Comparison of ENCODE assay signal across 9 cellular contexts in genomic region chr2:196176142-196176738, GRCh38. TPM values are rescaled to one million over a fixed set of nuclear protein-coding genes. Genes with fewer than 3 reads are reported as not detected.
DNase-seq lines count a peak whose midpoint lies in the region; ATAC-seq and TF ChIP-seq lines count a peak whose summit lies in the region.
"Had no signal": no experiment of that assay in that cellular context is flagged by ENCODE, and none has a peak within 500 bp of the region (broad histone marks: within the 10 kb centered on the region; RNA-seq: fewer than 3 reads in every experiment).

No MANE protein-coding gene starts in this region.

- H3K9me2 ChIP-seq in Karpas-422 (replicated peaks; ENCODE audit: insufficient read depth, low read length): no peaks in the 10 kb centered on the region

- peak; percentile 67 for ATAC-seq in GM21526 (IDR thresholded peaks at IDR 0.05; ENCODE audit: low FRiP score, unreplicated experiment)

- no peak for TF ChIP-seq CTCF in nephron progenitor cell (IDR thresholded peaks at IDR 0.05)

- no peak overlapping the region for H2AFZ ChIP-seq in Karpas-422 (ENCODE audit: low read length)

- no peak overlapping the region for H3K4me3 ChIP-seq in BLaER1 treated with 17β-estradiol and CSF1 and Interleukin-3, amounts not matched to agents 10 nM and 100 nM
- peak overlapping the region; percentile 72 for H3K4me3 ChIP-seq in Karpas-422 (ENCODE audit: low read length)

- no peaks in the 10 kb centered on the region for H3K36me3 Mint-ChIP-seq in nephron progenitor cell (ENCODE audit: low read depth)

- no peaks in the 10 kb centered on the region for H3K36me3 ChIP-seq in BLaER1 treated with 17β-estradiol and CSF1 and Interleukin-3, amounts not matched to agents 10 nM and 100 nM
- H3K36me3 ChIP-seq in Karpas-422 (ENCODE audit: insufficient read depth, low read length): peaks cover 19% of the 10 kb centered on the region; the same call in 1 of the 2 replicates

- peak; percentile 98 for DNase-seq in Karpas-422
- DNase-seq in activated gamma-delta T cell (lab: John Stamatoyannopoulos, UW): peak; percentile 74
- peak; percentile 65 to 69 for DNase-seq in stimulated activated CD8-positive, alpha-beta memory T cell treated with anti-CD3 and anti-CD28 coated beads, Interleukin-2, amount 100 ng/mL, for 48 hours (ENCODE audit: low read depth in 2 of 2)
- no peak for DNase-seq in nephron progenitor cell
- DNase-seq in dermis blood vessel endothelial cell: no peak
- DNase-seq in NCI-H748 treated with DMSO at 0.1 percent for 48 hours (lab: John Stamatoyannopoulos, UW): no peak

- no peaks in the 10 kb centered on the region for H3K9me3 Mint-ChIP-seq in nephron progenitor cell

- peaks cover under 1 to 1% (median under 1%) of the 10 kb centered on the region in 11 experiments; a peak in 16 of 22 replicates for H4K20me1 ChIP-seq in BLaER1 treated with 17β-estradiol and CSF1 and Interleukin-3, amounts not matched to agents 10 nM and 100 nM
- peaks cover 11% of the 10 kb centered on the region; the same call in 1 of the 2 replicates for H4K20me1 ChIP-seq in Karpas-422 (ENCODE audit: insufficient read depth, low read depth, low read length)

- no peak overlapping the region for H3K27ac Mint-ChIP-seq in nephron progenitor cell

- H3K4me1 ChIP-seq in BLaER1 treated with 17β-estradiol and CSF1 and Interleukin-3, amounts not matched to agents 10 nM and 100 nM: peaks cover 38 to 69% (median 56%) of the 10 kb centered on the region in 10 experiments
- peaks cover 70% of the 10 kb centered on the region for H3K4me1 ChIP-seq in Karpas-422 (ENCODE audit: low read length)

- H3K4me3 Mint-ChIP-seq in nephron progenitor cell: no peak overlapping the region

- peak overlapping the region in 8 of 11 experiments; percentile 0 to 71 (median 58); a peak in 13 of 22 replicates for H3K27ac ChIP-seq in BLaER1 treated with 17β-estradiol and CSF1 and Interleukin-3, amounts not matched to agents 10 nM and 100 nM
- H3K27ac ChIP-seq in Karpas-422 (ENCODE audit: low read length): peak overlapping the region; percentile 99
- H3K27ac ChIP-seq: VCaP had no signal

- peak overlapping the region; percentile 42 to 85 (median 75) for H3K4me2 ChIP-seq in BLaER1 treated with 17β-estradiol and CSF1 and Interleukin-3, amounts not matched to agents 10 nM and 100 nM
- peak overlapping the region; percentile 86 for H3K4me2 ChIP-seq in Karpas-422 (ENCODE audit: low read depth, low read length, poor library complexity, severe bottlenecking)

- peaks cover 25% of the 10 kb centered on the region for H3K27me3 Mint-ChIP-seq in nephron progenitor cell (ENCODE audit: low read depth, poor library complexity)

- no peaks in the 10 kb centered on the region for H3K27me3 ChIP-seq in BLaER1 treated with 17β-estradiol and CSF1 and Interleukin-3, amounts not matched to agents 10 nM and 100 nM
- no peaks in the 10 kb centered on the region for H3K27me3 ChIP-seq in Karpas-422 (ENCODE audit: low read length)

- no peaks in the 10 kb centered on the region for H3K9me3 ChIP-seq in BLaER1 treated with 17β-estradiol and CSF1 and Interleukin-3, amounts not matched to agents 10 nM and 100 nM (replicated peaks in 1 of 11)
- H3K9me3 ChIP-seq in Karpas-422 (ENCODE audit: low read length): no peaks in the 10 kb centered on the region

- no peaks in the 10 kb centered on the region for H3K4me1 Mint-ChIP-seq in nephron progenitor cell

- H3K9ac ChIP-seq in BLaER1 treated with 17β-estradiol and CSF1 and Interleukin-3, amounts not matched to agents 10 nM and 100 nM: peak overlapping the region in 6 of 11 experiments; percentile 4 to 52 (median 29); a peak in 9 of 22 replicates
- peak overlapping the region; percentile 84 for H3K9ac ChIP-seq in Karpas-422 (ENCODE audit: low read length)

- H3K79me2 ChIP-seq in Karpas-422 (ENCODE audit: low read length): peaks cover 45% of the 10 kb centered on the region

RNA-seq across cellular contexts. Expression of gene STK17B, which starts 4.9 kb away (rescaled TPM):
- total RNA-seq in Karpas-422 (2014; rRNA removed; shearing (Covaris generic); ENCODE audit: low replicate concordance): 224 and 353 TPM in 2 replicates
- total RNA-seq in dermis blood vessel endothelial cell: 12.3 and 19.7 TPM in 2 replicates

Comparison
In these comparisons a context has a peak if more than half of its experiments do, and no peak if none do; other contexts are left out.
1. DNase-seq: peak in Karpas-422 (single experiment), activated gamma-delta T cell (single experiment) and stimulated activated CD8-positive, alpha-beta memory T cell treated with anti-CD3 and anti-CD28 coated beads, Interleukin-2, amount 100 ng/mL, for 48 hours (2 of 2); none in nephron progenitor cell (single experiment), dermis blood vessel endothelial cell (single experiment) and NCI-H748 treated with DMSO at 0.1 percent for 48 hours (single experiment).
2. RNA of gene STK17B, which starts 4.9 kb away (total RNA-seq): 224 to 353 TPM in Karpas-422; 12.3 to 19.7 TPM in dermis blood vessel endothelial cell; every median in the first group is over 10 times any median in the second.